1 cellular context compared by ENCODE assay signal in genomic region chr6:31541658-31542521, GRCh38.
TF ChIP-seq lines count a peak whose summit lies in the region.

DDX39B (minus strand) TSS chr6:31542003; CDS start chr6:31540532, 1,471 bp downstream.

TF ChIP-seq in HepG2, 621 proteins besides CTCF, POLR2A, EP300 and RAD21 (continued from another document and continues in another):
- no peak; the same call in 1 of the 2 replicates for TF ChIP-seq SMAD3 (CRISPR knock-in tag; IDR thresholded peaks at IDR 0.05)
- TF ChIP-seq GFI1 (CRISPR knock-in tag; IDR thresholded peaks at IDR 0.05; ENCODE audit: borderline replicate concordance) = peak; percentile 71; the same call in 1 of the 2 replicates
- TF ChIP-seq SATB2 (CRISPR knock-in tag; IDR thresholded peaks at IDR 0.05) = no peak; the same call in none of the 2 replicates
- TF ChIP-seq TAF1 (CRISPR knock-in tag; IDR thresholded peaks at IDR 0.05) = peak; percentile 100
- TF ChIP-seq SRF (IDR thresholded peaks at IDR 0.05; ENCODE audit: low read depth, low read length) = peak; percentile 19; the same call in 1 of the 2 replicates
- TF ChIP-seq ETV5 (CRISPR knock-in tag; IDR thresholded peaks at IDR 0.05; ENCODE audit: borderline replicate concordance) = peak; percentile 94
- peak; percentile 93 for TF ChIP-seq ASH2L (IDR thresholded peaks at IDR 0.05; ENCODE audit: insufficient read length, low read depth, low read length)
- peak; percentile 29 for TF ChIP-seq ZNF451 (CRISPR knock-in tag; IDR thresholded peaks at IDR 0.05)
- TF ChIP-seq HMGXB4 (CRISPR knock-in tag; IDR thresholded peaks at IDR 0.05; ENCODE audit: borderline replicate concordance in 1 of 2, low read depth in 1 of 2) = peak; percentile 95 to 96
- peak; percentile 81; the same call in 1 of the 2 replicates for TF ChIP-seq NAIF1 (CRISPR knock-in tag; IDR thresholded peaks at IDR 0.05; ENCODE audit: borderline replicate concordance)
- no peak for TF ChIP-seq MAFG (CRISPR knock-in tag; IDR thresholded peaks at IDR 0.05)
- TF ChIP-seq ZBTB7B (CRISPR knock-in tag; IDR thresholded peaks at IDR 0.05) = no peak; the same call in 1 of the 2 replicates
- TF ChIP-seq ZNF264 (CRISPR knock-in tag; IDR thresholded peaks at IDR 0.05) = peak; percentile 92
- TF ChIP-seq THAP9 (CRISPR knock-in tag; IDR thresholded peaks at IDR 0.05; ENCODE audit: borderline replicate concordance) = peak; percentile 94
- TF ChIP-seq ZNF614 (CRISPR knock-in tag; IDR thresholded peaks at IDR 0.05; ENCODE audit: borderline replicate concordance) = peak; percentile 75
- peak; percentile 69; the same call in 1 of the 2 replicates for TF ChIP-seq RELA (CRISPR knock-in tag; IDR thresholded peaks at IDR 0.05)
- no peak for TF ChIP-seq ZNF260 (CRISPR knock-in tag; IDR thresholded peaks at IDR 0.05; ENCODE audit: borderline replicate concordance, low read depth)
- no peak for TF ChIP-seq SMC3 (IDR thresholded peaks at IDR 0.05; ENCODE audit: low read length)
- TF ChIP-seq AGO1 (IDR thresholded peaks at IDR 0.05; ENCODE audit: low read depth, low read length, poor library complexity, severe bottlenecking) = no peak
- peak; percentile 88 for TF ChIP-seq STAT6 (CRISPR knock-in tag; IDR thresholded peaks at IDR 0.05; ENCODE audit: borderline replicate concordance)
- peak; percentile 47 for TF ChIP-seq MXD1 (CRISPR knock-in tag; IDR thresholded peaks at IDR 0.05)
- TF ChIP-seq HBP1 (CRISPR knock-in tag; IDR thresholded peaks at IDR 0.05; ENCODE audit: low read depth) = no peak; the same call in 1 of the 2 replicates
- peak; percentile 78 for TF ChIP-seq KLF12 (CRISPR knock-in tag; IDR thresholded peaks at IDR 0.05; ENCODE audit: borderline replicate concordance)
- TF ChIP-seq ZEB1 (IDR thresholded peaks at IDR 0.05; ENCODE audit: insufficient replicate concordance, low read depth) = peak; percentile 74
- TF ChIP-seq HNRNPUL1 (IDR thresholded peaks at IDR 0.05; ENCODE audit: low read depth, low read length) = no peak
- no peak for TF ChIP-seq DMTF1 (CRISPR knock-in tag; IDR thresholded peaks at IDR 0.05)
- peak; percentile 97 for TF ChIP-seq POLR2G (IDR thresholded peaks at IDR 0.05; ENCODE audit: low read depth, low read length)
- no peak; the same call in 1 of the 2 replicates for TF ChIP-seq ZNF75D (CRISPR knock-in tag; IDR thresholded peaks at IDR 0.05; ENCODE audit: borderline replicate concordance)
- no peak for TF ChIP-seq NFE2L2 (IDR thresholded peaks at IDR 0.05; ENCODE audit: low read length)
- TF ChIP-seq HHEX (CRISPR knock-in tag; IDR thresholded peaks at IDR 0.05) = peak; percentile 4
- TF ChIP-seq ZNF33A (CRISPR knock-in tag; IDR thresholded peaks at IDR 0.05; ENCODE audit: borderline replicate concordance) = peak; percentile 77; the same call in 1 of the 2 replicates
- TF ChIP-seq EEA1 (CRISPR knock-in tag; IDR thresholded peaks at IDR 0.05; ENCODE audit: borderline replicate concordance) = no peak; the same call in none of the 2 replicates
- peak; percentile 65 for TF ChIP-seq ZC3H13 (CRISPR knock-in tag; IDR thresholded peaks at IDR 0.05)
- no peak for TF ChIP-seq NR1H2 (CRISPR knock-in tag; IDR thresholded peaks at IDR 0.05; ENCODE audit: borderline replicate concordance, low read depth)
- peak; percentile 88 for TF ChIP-seq ZNF546 (CRISPR knock-in tag; conservative IDR thresholded peaks at IDR 0.05)
- TF ChIP-seq ZNF251 (CRISPR knock-in tag; IDR thresholded peaks at IDR 0.05) = no peak
- peak; percentile 76; the same call in 1 of the 2 replicates for TF ChIP-seq ZSCAN31 (CRISPR knock-in tag; IDR thresholded peaks at IDR 0.05; ENCODE audit: low read depth)
- TF ChIP-seq MIER2 (CRISPR knock-in tag; IDR thresholded peaks at IDR 0.05) = peak; percentile 68
- TF ChIP-seq ZNF850 (CRISPR knock-in tag; conservative IDR thresholded peaks at IDR 0.05) = no peak
- TF ChIP-seq ZNF839 (CRISPR knock-in tag; IDR thresholded peaks at IDR 0.05; ENCODE audit: borderline replicate concordance) = peak; percentile 96
- TF ChIP-seq ZMAT5 (CRISPR knock-in tag; IDR thresholded peaks at IDR 0.05; ENCODE audit: borderline replicate concordance, low read depth) = no peak
- peak; percentile 39; the same call in 1 of the 2 replicates for TF ChIP-seq ZNF597 (CRISPR knock-in tag; IDR thresholded peaks at IDR 0.05)
- peak; percentile 87 for TF ChIP-seq MED13 (CRISPR knock-in tag; IDR thresholded peaks at IDR 0.05)
- peak; percentile 90 for TF ChIP-seq NKX3-1 (CRISPR knock-in tag; IDR thresholded peaks at IDR 0.05)
- no peak; a peak in 1 of 4 replicates for TF ChIP-seq NR2F1 (CRISPR knock-in tag; IDR thresholded peaks at IDR 0.05)
- peak; percentile 12; the same call in 1 of the 2 replicates for TF ChIP-seq NR2F6 (IDR thresholded peaks at IDR 0.05)
- TF ChIP-seq NR2F6 (CRISPR knock-in tag; IDR thresholded peaks at IDR 0.05) = peak; percentile 56
- TF ChIP-seq KLF15 (CRISPR knock-in tag; IDR thresholded peaks at IDR 0.05; ENCODE audit: borderline replicate concordance) = peak; percentile 56; the same call in 1 of the 2 replicates
- TF ChIP-seq CHD2 (IDR thresholded peaks at IDR 0.05; ENCODE audit: low read depth, low read length) = no peak
- peak; percentile 91 for TF ChIP-seq CREB3 (CRISPR knock-in tag; IDR thresholded peaks at IDR 0.05)
- TF ChIP-seq MXD4 (CRISPR knock-in tag; IDR thresholded peaks at IDR 0.05) = peak; percentile 63; the same call in 1 of the 2 replicates
- peak; percentile 97 for TF ChIP-seq ZNF350 (CRISPR knock-in tag; IDR thresholded peaks at IDR 0.05; ENCODE audit: borderline replicate concordance, low read depth)
- peak; percentile 93 for TF ChIP-seq ZNF557 (CRISPR knock-in tag; IDR thresholded peaks at IDR 0.05)
- peak; percentile 72 for TF ChIP-seq FOXK1 (CRISPR knock-in tag; IDR thresholded peaks at IDR 0.05; ENCODE audit: borderline replicate concordance, low read depth)
- TF ChIP-seq DNMT1 (CRISPR knock-in tag; IDR thresholded peaks at IDR 0.05) = peak; percentile 88; the same call in 1 of the 2 replicates
- TF ChIP-seq ZBTB43 (CRISPR knock-in tag; conservative IDR thresholded peaks at IDR 0.05) = peak; percentile 82
